8 cellular contexts compared by ENCODE assay signal in genomic region chr10:101012525-101013364, GRCh38. TPM values are rescaled to one million over a fixed set of nuclear protein-coding genes. Genes with fewer than 3 reads are reported as not detected.
DNase-seq lines count a peak whose midpoint lies in the region; ATAC-seq and TF ChIP-seq lines count a peak whose summit lies in the region.

No MANE protein-coding gene starts in this region.

- TF ChIP-seq CTCF in DND-41 (IDR thresholded peaks at IDR 0.05; ENCODE audit: borderline replicate concordance, extremely low read depth, low read length, poor library complexity, severe bottlenecking) (peak; percentile 89), LNCaP clone FGC (IDR thresholded peaks at IDR 0.05; ENCODE audit: control insufficient read depth, extremely low read depth, insufficient read depth) (peak; percentile 65), upper lobe of left lung (IDR thresholded peaks at IDR 0.05) (peak; percentile 82 to 97 (median 93))

- H3K4me2 ChIP-seq in DND-41 (ENCODE audit: insufficient read depth, low read length): no peak overlapping the region

- no peak for TF ChIP-seq EP300 in upper lobe of left lung (IDR thresholded peaks at IDR 0.05)

- peak; percentile 91 for ATAC-seq in DND-41 (ENCODE audit: insufficient read depth, low read depth)
- peak; percentile 55 for ATAC-seq in GM21717 (IDR thresholded peaks at IDR 0.05; ENCODE audit: unreplicated experiment)
- ATAC-seq in upper lobe of left lung (ENCODE audit: low FRiP score in 2 of 2): peak; percentile 85 to 92

- no peak overlapping the region; the same call in 1 of the 2 replicates for H2AFZ ChIP-seq in DND-41 (ENCODE audit: low read depth, low read length)

- peaks cover 7% of the 10 kb centered on the region; the same call in 1 of the 2 replicates for H3K4me1 ChIP-seq in DND-41 (ENCODE audit: insufficient read depth, low read length)
- peaks cover 16 to 24% (median 21%) of the 10 kb centered on the region in 4 donors for H3K4me1 ChIP-seq in upper lobe of left lung

- DNase-seq in DND-41 (peak; percentile 78), LNCaP clone FGC (ENCODE audit: low read depth) (no peak), SHP77 treated with DMSO at 0.1 percent for 48 hours (lab: John Stamatoyannopoulos, UW) (peak; percentile 86), germinal center (ENCODE audit: low spot score) (peak; percentile 83), pons (ENCODE audit: low spot score) (peak; percentile 100), upper lobe of left lung (peak; percentile 57 to 91)
- peak in 3 of 4 experiments; percentile 48 to 64 (median 48) for DNase-seq in activated naive CD4-positive, alpha-beta T cell (lab: John Stamatoyannopoulos, UW)

- H3K79me2 ChIP-seq in DND-41 (ENCODE audit: insufficient read depth, low read length): no peaks in the 10 kb centered on the region

- no peaks in the 10 kb centered on the region for H3K27me3 ChIP-seq in DND-41 (ENCODE audit: insufficient read depth, low read length, poor library complexity)
- H3K27me3 ChIP-seq in upper lobe of left lung: no peaks in the 10 kb centered on the region

- no peak overlapping the region for H3K9ac ChIP-seq in DND-41 (ENCODE audit: low read depth, low read length)

- H3K36me3 ChIP-seq in DND-41 (ENCODE audit: insufficient read depth, low read length): no peaks in the 10 kb centered on the region
- no peaks in the 10 kb centered on the region for H3K36me3 ChIP-seq in upper lobe of left lung

- WGBS in upper lobe of left lung, 2 donors: 8 to 20% methylated on average over 11 to 14 of the region's 14 CpGs

- no peak overlapping the region for H3K4me3 ChIP-seq in DND-41 (ENCODE audit: low read depth in 1 of 2, low read length in 2 of 2)
- no peak overlapping the region for H3K4me3 ChIP-seq in LNCaP clone FGC (ENCODE audit: low read depth, low read length)
- no peak overlapping the region for H3K4me3 ChIP-seq in upper lobe of left lung

- peaks cover 7% of the 10 kb centered on the region for H4K20me1 ChIP-seq in DND-41 (ENCODE audit: insufficient read depth, low read length)

- H3K27ac ChIP-seq in DND-41 (ENCODE audit: low read length) (no peak overlapping the region), upper lobe of left lung (peak overlapping the region; percentile 35 to 77 (median 58))

- TF ChIP-seq POLR2A in upper lobe of left lung (IDR thresholded peaks at IDR 0.05): no peak

- no peaks in the 10 kb centered on the region for H3K9me3 ChIP-seq in DND-41 (ENCODE audit: insufficient read depth, low read length, severe bottlenecking)
- H3K9me3 ChIP-seq in upper lobe of left lung: no peaks in the 10 kb centered on the region

RNA-seq across cellular contexts. Expression of gene LZTS2, which starts 13.1 kb away (rescaled TPM):
- 100 to 1,000 TPM in 2 of 6 donors, 10 to 100 TPM in 4; 42.5 to 105 (median 60.1) TPM for total RNA-seq in upper lobe of left lung

RNA-seq across cellular contexts. Expression of gene PDZD7, which starts 18.2 kb away (rescaled TPM):
- total RNA-seq in upper lobe of left lung: 1 to 10 TPM in 5 of 6 donors, under 1 TPM in 1; 0.39 to 2.4 (median 1.7) TPM

RNA-seq across cellular contexts. Expression of gene SFXN3, which starts 18.3 kb away (rescaled TPM):
- total RNA-seq in upper lobe of left lung: 100 to 1,000 TPM in 3 of 6 donors, 10 to 100 TPM in 3; 59.6 to 360 (median 100) TPM

RNA-seq across cellular contexts. Expression of gene TWNK, which starts 25.4 kb away (rescaled TPM):
- total RNA-seq in upper lobe of left lung: 1 to 10 TPM; 2.6 to 9.1 (median 5.8) TPM

RNA-seq across cellular contexts. Expression of gene MRPL43, which starts 25.4 kb away (rescaled TPM):
- 10 to 100 TPM; 40.2 to 72.1 (median 63.5) TPM for total RNA-seq in upper lobe of left lung
